Comparison of ENCODE assay signal across 17 cellular contexts in genomic region chr19:1736916-1737315, GRCh38. TPM values are rescaled to one million over a fixed set of nuclear protein-coding genes. Genes with fewer than 3 reads are reported as not detected.
DNase-seq lines count a peak whose midpoint lies in the region; ATAC-seq and TF ChIP-seq lines count a peak whose summit lies in the region.
"Had no signal": no experiment of that assay in that cellular context is flagged by ENCODE, and none has a peak within 500 bp of the region (broad histone marks: within the 10 kb centered on the region; RNA-seq: fewer than 3 reads in every experiment).

No MANE protein-coding gene starts in this region.

- peak; percentile 59 for DNase-seq in H7
- DNase-seq in HCT116 (ENCODE audit: low read depth, low spot score) = no peak
- DNase-seq in osteoblast (ENCODE audit: insufficient read length, low spot score, missing footprints) = peak; percentile 45
- no peak for DNase-seq in DMS53 (lab: John Stamatoyannopoulos, UW)
- DNase-seq in NCI-H187 (lab: John Stamatoyannopoulos, UW) = no peak
- DNase-seq: C1 segment of cervical spinal cord, Calu3, COR-L47, DND-41 had no signal

- H3K27ac ChIP-seq in HCT116 (ENCODE audit: low read depth, low read length) = no peak overlapping the region
- H3K27ac ChIP-seq in neural cell (ENCODE audit: low read length) = no peak overlapping the region
- H3K27ac ChIP-seq in osteoblast (ENCODE audit: low read depth, low read length) = no peak overlapping the region

- H3K9ac ChIP-seq in HCT116 (ENCODE audit: low read length) = no peak overlapping the region
- H3K9ac ChIP-seq in neural cell (ENCODE audit: low read length) = peak overlapping the region; percentile 29

- H3K4me1 ChIP-seq in HCT116 (ENCODE audit: control insufficient read depth in 1 of 2, insufficient read depth in 2 of 2, low read length in 2 of 2) (no peaks in the 10 kb centered on the region), osteoblast (ENCODE audit: insufficient read depth, low read length) (no peaks in the 10 kb centered on the region)
- H3K4me1 ChIP-seq: HAP-1 had no signal

- BruUV-seq in HCT116 (replicated peaks; lab: Mats Ljungman, UMichigan) = TSS peak; percentile 19

- RAD21 ChIA-PET in HCT116 (lab: Charles Lee; ENCODE audit: low non-redundant PET in 1 of 2, low total read pairs in 2 of 2, uncharacterized antibody in 2 of 2, unreplicated experiment in 2 of 2) = interaction anchor here in 1 of 2 experiments (0.7 kb wide), 1 partner anchor 10 kb away, joined by 4 read pairs; no protein-coding TSS in a partner anchor

- H3K4me3 ChIP-seq in H7 (ENCODE audit: insufficient read depth, low read depth, low read length) (no peak overlapping the region), HCT116 (replicated peaks in 1 of 2; ENCODE audit: low read depth in 1 of 2, low read length in 2 of 2) (no peak overlapping the region), neural cell (ENCODE audit: low read length) (no peak overlapping the region), osteoblast (ENCODE audit: insufficient read depth, low read length) (no peak overlapping the region)
- H3K4me3 ChIP-seq: GM23338, HAP-1 had no signal

- no peaks in the 10 kb centered on the region for H3F3A ChIP-seq in neural cell (ENCODE audit: insufficient read depth, low read length, poor library complexity, severe bottlenecking)

- TF ChIP-seq RAD21 in HCT116 (IDR thresholded peaks at IDR 0.05; ENCODE audit: low read depth) (no peak), neural cell (conservative IDR thresholded peaks at IDR 0.05) (no peak)

- CTCF ChIA-PET in HCT116 (lab: Charles Lee) = no interaction called here

- no peak overlapping the region for H3K4me2 ChIP-seq in HCT116 (ENCODE audit: low read length)
- no peak overlapping the region for H3K4me2 ChIP-seq in neural cell (ENCODE audit: low read length)
- no peak overlapping the region for H3K4me2 ChIP-seq in osteoblast (ENCODE audit: insufficient read depth, low read length)
- H3K4me2 ChIP-seq: GM23338 had no signal

- TF ChIP-seq EP300 in neural cell (conservative IDR thresholded peaks at IDR 0.05; ENCODE audit: poor library complexity, severe bottlenecking) = no peak

- H3K9me3 ChIP-seq in HCT116 (ENCODE audit: control insufficient read depth in 1 of 2, insufficient read depth in 1 of 2, low read depth in 1 of 2, low read length in 2 of 2) = no peaks in the 10 kb centered on the region; a peak in 1 of 4 replicates
- no peaks in the 10 kb centered on the region for H3K9me3 ChIP-seq in neural cell (ENCODE audit: low read length)
- H3K9me3 ChIP-seq in osteoblast (ENCODE audit: low read depth, low read length) = peaks cover 4% of the 10 kb centered on the region
- H3K9me3 ChIP-seq: HAP-1 had no signal

- H3K9me2 ChIP-seq in HCT116 (ENCODE audit: insufficient read depth) = no peaks in the 10 kb centered on the region
- H3K9me2 ChIP-seq in neural cell (ENCODE audit: insufficient read depth, low read length) = no peaks in the 10 kb centered on the region

- H4K20me1 ChIP-seq in HCT116 (ENCODE audit: insufficient read depth) (no peaks in the 10 kb centered on the region), neural cell (ENCODE audit: insufficient read depth) (no peaks in the 10 kb centered on the region), osteoblast (ENCODE audit: insufficient read depth, low read length) (no peaks in the 10 kb centered on the region)

- TF ChIP-seq CTCF in HCT116 (IDR thresholded peaks at IDR 0.05 in 2 of 3, conservative IDR thresholded peaks at IDR 0.05 in 1 of 3; ENCODE audit: borderline replicate concordance in 1 of 3, insufficient read depth in 1 of 3, low read depth in 2 of 3, low read length in 2 of 3) = no peak
- TF ChIP-seq CTCF in neural cell (IDR thresholded peaks at IDR 0.05; ENCODE audit: poor library complexity, severe bottlenecking) = no peak
- TF ChIP-seq CTCF in osteoblast (IDR thresholded peaks at IDR 0.05; ENCODE audit: extremely low read depth, low read depth, low read length) = no peak

- POLR2A ChIA-PET in HCT116 (lab: Charles Lee) = interaction anchor here (1.7 kb wide), 1 partner anchor 10 kb away, joined by 4 read pairs; no protein-coding TSS in a partner anchor

- intact Hi-C loops in HCT116 (cut with micrococcal nuclease) = no loop called here

- no peaks in the 10 kb centered on the region for H3K79me2 ChIP-seq in HCT116 (ENCODE audit: insufficient read depth, low read length)
- no peaks in the 10 kb centered on the region for H3K79me2 ChIP-seq in neural cell (replicated peaks; ENCODE audit: insufficient read depth, low read length)
- no peaks in the 10 kb centered on the region for H3K79me2 ChIP-seq in osteoblast (ENCODE audit: insufficient read depth, low read length)

- H2AFZ ChIP-seq in HCT116 (ENCODE audit: low read depth, low read length, poor library complexity, severe bottlenecking) = no peak overlapping the region
- H2AFZ ChIP-seq in neural cell (ENCODE audit: low read depth, low read length) = no peak overlapping the region
- H2AFZ ChIP-seq in osteoblast (ENCODE audit: low read length) = no peak overlapping the region
- H2AFZ ChIP-seq: GM23338 had no signal

- peaks cover 16% of the 10 kb centered on the region for H3K27me3 ChIP-seq in H7 (ENCODE audit: control insufficient read depth, insufficient read depth, low read length)
- H3K27me3 ChIP-seq in HCT116 (ENCODE audit: insufficient read depth, low read length) = no peaks in the 10 kb centered on the region
- no peaks in the 10 kb centered on the region for H3K27me3 ChIP-seq in neural cell (ENCODE audit: insufficient read depth, low read depth, low read length)
- peaks cover 19% of the 10 kb centered on the region for H3K27me3 ChIP-seq in osteoblast (ENCODE audit: insufficient read depth, low read length)

- H3K36me3 ChIP-seq in H7 (replicated peaks; ENCODE audit: control insufficient read depth, insufficient read depth, low read length) (no peaks in the 10 kb centered on the region), HCT116 (ENCODE audit: control insufficient read depth in 1 of 2, insufficient read depth in 2 of 2, low read length in 2 of 2) (0 out of 4 replicates have a peak, but pooled peaks cover 0 to 4% of the 10 kb centered on the region in 2 experiments), neural cell (ENCODE audit: insufficient read depth, low read length) (no peaks in the 10 kb centered on the region), osteoblast (ENCODE audit: insufficient read depth, low read length) (no peaks in the 10 kb centered on the region)
- H3K36me3 ChIP-seq: HAP-1 had no signal

- TF ChIP-seq POLR2A in HCT116 (IDR thresholded peaks at IDR 0.05; ENCODE audit: borderline replicate concordance, extremely low read depth, insufficient read depth, insufficient read length) = no peak

- no peak for ATAC-seq in HCT116
- ATAC-seq: GM23338 had no signal

TF ChIP-seq in HCT116, 20 proteins besides CTCF, POLR2A, EP300 and RAD21:
- no peak for TF ChIP-seq ZNF274 (IDR thresholded peaks at IDR 0.05; ENCODE audit: low read depth, low read length)

TF ChIP-seq in neural cell, 6 proteins besides CTCF, POLR2A, EP300 and RAD21:
- no peak for TF ChIP-seq TAF1 (IDR thresholded peaks at IDR 0.05; ENCODE audit: low read depth)
- TF ChIP-seq MXI1 (conservative IDR thresholded peaks at IDR 0.05; ENCODE audit: poor library complexity, severe bottlenecking) = no peak
- TF ChIP-seq POLR2AphosphoS5 (IDR thresholded peaks at IDR 0.05) = no peak
- no peak for TF ChIP-seq REST (IDR thresholded peaks at IDR 0.05; ENCODE audit: borderline replicate concordance)
- no peak for TF ChIP-seq EZH2 (IDR thresholded peaks at IDR 0.05; ENCODE audit: borderline replicate concordance, insufficient read depth, low read length, poor library complexity, severe bottlenecking)
- no peak for TF ChIP-seq SMC3 (conservative IDR thresholded peaks at IDR 0.05; ENCODE audit: poor library complexity)

RNA-seq across cellular contexts. Expression of gene ONECUT3, which starts 16.4 kb away (rescaled TPM):
- not detected in 2 replicates for total RNA-seq in H7 (2014; rRNA removed; shearing (Covaris generic))
- 22.1 TPM for total RNA-seq in HCT116 (2021; ENCODE audit: unreplicated experiment)
- 9.0 and 9.6 TPM in 2 replicates for polyA plus RNA-seq in HCT116 (2012)
- 0.45 and 1.6 TPM in 2 replicates for polyA plus RNA-seq in neural cell
- polyA minus RNA-seq in neural cell = 1.2 TPM in 2 replicates
- not detected in 2 replicates for total RNA-seq in osteoblast
- total RNA-seq: A172; A673; CD4-positive, alpha-beta memory T cell; GM23338; H4 had no signal
- polyA plus RNA-seq: BJ; CD4-positive, alpha-beta memory T cell; GM23338 had no signal

Comparison
In these comparisons a context has a peak if more than half of its experiments do, and no peak if none do; other contexts are left out.
1. DNase-seq: peak in H7 (single experiment) and osteoblast (single experiment); none in HCT116 (single experiment), DMS53 (single experiment) and NCI-H187 (0 of 2).
2. RNA of gene ONECUT3, which starts 16.4 kb away (total RNA-seq): 22.1 TPM in HCT116 (single experiment); not detected in H7 and not detected in osteoblast; every median in the first group is over 10 times any median in the second.